ENCODE assay signal across 9 cellular contexts in the genomic region with DNA sequence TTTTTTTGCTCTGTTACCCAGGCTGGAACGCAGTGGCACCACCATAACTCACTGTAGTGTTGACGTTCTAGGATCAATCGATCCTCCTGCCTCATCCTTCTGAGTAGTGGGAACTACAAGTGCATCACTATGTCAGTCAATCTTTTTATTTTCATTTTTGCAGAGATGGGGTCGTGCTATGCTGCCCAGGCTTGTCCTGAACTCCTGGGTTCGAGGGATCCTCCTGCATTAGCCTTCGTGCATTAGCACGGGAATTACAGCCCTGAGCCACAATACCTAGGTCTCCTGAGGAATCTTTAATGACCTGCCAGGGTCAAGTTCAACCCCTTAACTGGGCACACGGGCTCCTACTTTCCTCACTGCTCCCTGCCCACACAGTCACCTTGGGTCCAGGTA. TPM values are rescaled to one million over a fixed set of nuclear protein-coding genes. Genes with fewer than 3 reads are reported as not detected.
DNase-seq lines count a peak whose midpoint lies in the region; ATAC-seq and TF ChIP-seq lines count a peak whose summit lies in the region.
"Had no signal": no experiment of that assay in that cellular context is flagged by ENCODE, and none has a peak within 500 bp of the region (broad histone marks: within the 10 kb centered on the region; RNA-seq: fewer than 3 reads in every experiment).

No MANE protein-coding gene starts in this region.

- H3K9me3 ChIP-seq in colonic mucosa, result no peaks in the 10 kb centered on the region
- H3K9me3 ChIP-seq in naive thymus-derived CD4-positive, alpha-beta T cell (ENCODE audit: control insufficient read depth in 2 of 3, low read length in 3 of 3), result no peaks in the 10 kb centered on the region

- no peak for TF ChIP-seq CTCF in colonic mucosa (IDR thresholded peaks at IDR 0.05)

- H3K27me3 Mint-ChIP-seq in stimulated activated naive CD8-positive, alpha-beta T cell treated with anti-CD3 and anti-CD28 coated beads, Interleukin-15, Interleukin-2, amounts not matched to agents 100 ng/mL and 50 ng/mL, for 24 hours, result no peaks in the 10 kb centered on the region
- no peaks in the 10 kb centered on the region for H3K27me3 Mint-ChIP-seq in naive thymus-derived CD4-positive, alpha-beta T cell

- peaks cover 6% of the 10 kb centered on the region for H3K9me3 Mint-ChIP-seq in stimulated activated naive CD8-positive, alpha-beta T cell treated with anti-CD3 and anti-CD28 coated beads, Interleukin-15, Interleukin-2, amounts not matched to agents 100 ng/mL and 50 ng/mL, for 24 hours
- H3K9me3 Mint-ChIP-seq in naive thymus-derived CD4-positive, alpha-beta T cell, result peaks cover 0 to 8% (median 3%) of the 10 kb centered on the region in 11 donors

- DNase-seq in stimulated activated naive CD8-positive, alpha-beta T cell treated with anti-CD3 and anti-CD28 coated beads, Interleukin-15, Interleukin-2, amounts not matched to agents 100 U/mL and 50 U/mL, for 24 hours, result no peak
- no peak for DNase-seq in colonic mucosa
- no peak for DNase-seq in naive thymus-derived CD4-positive, alpha-beta T cell
- no peak for DNase-seq in HuH-7 (ENCODE audit: low spot score)
- DNase-seq in putamen (ENCODE audit: low spot score), result no peak

- intact Hi-C loops in colonic mucosa (cut with DNase I), result no loop called here
- intact Hi-C loops in naive thymus-derived CD4-positive, alpha-beta T cell (cut with micrococcal nuclease), result loop anchor here in 1 of 2 donors (2.0 kb wide), 1 partner anchor 83 kb away; a partner anchor contains a TSS

- peak overlapping the region; percentile 99 for H3K27ac Mint-ChIP-seq in stimulated activated naive CD8-positive, alpha-beta T cell treated with anti-CD3 and anti-CD28 coated beads, Interleukin-15, Interleukin-2, amounts not matched to agents 100 ng/mL and 50 ng/mL, for 24 hours
- peak overlapping the region; percentile 94 to 99 (median 98) for H3K27ac Mint-ChIP-seq in naive thymus-derived CD4-positive, alpha-beta T cell

- H3K4me1 Mint-ChIP-seq in stimulated activated naive CD8-positive, alpha-beta T cell treated with anti-CD3 and anti-CD28 coated beads, Interleukin-15, Interleukin-2, amounts not matched to agents 100 ng/mL and 50 ng/mL, for 24 hours (ENCODE audit: low read depth), result peaks cover 98% of the 10 kb centered on the region
- H3K4me1 Mint-ChIP-seq in naive thymus-derived CD4-positive, alpha-beta T cell, result peaks cover 76 to 99% (median 86%) of the 10 kb centered on the region in 7 donors

- peak overlapping the region; percentile 74 for H3K27ac ChIP-seq in colonic mucosa
- peak overlapping the region; percentile 96 for H3K27ac ChIP-seq in naive thymus-derived CD4-positive, alpha-beta T cell (ENCODE audit: low read depth, low read length)

- H3K36me3 Mint-ChIP-seq in stimulated activated naive CD8-positive, alpha-beta T cell treated with anti-CD3 and anti-CD28 coated beads, Interleukin-15, Interleukin-2, amounts not matched to agents 100 ng/mL and 50 ng/mL, for 24 hours (ENCODE audit: low read depth), result peaks cover 12% of the 10 kb centered on the region
- peaks cover 16 to 84% (median 33%) of the 10 kb centered on the region in 5 donors for H3K36me3 Mint-ChIP-seq in naive thymus-derived CD4-positive, alpha-beta T cell

- CTCF ChIA-PET in naive thymus-derived CD4-positive, alpha-beta T cell (lab: Charles Lee), result interaction anchor here (0.7 to 1.4 kb wide), 2 partner anchors 14 to 24 kb away, joined by 3 to 5 read pairs; no protein-coding TSS in a partner anchor

- H3K27me3 ChIP-seq in colonic mucosa, result no peaks in the 10 kb centered on the region
- no peaks in the 10 kb centered on the region for H3K27me3 ChIP-seq in naive thymus-derived CD4-positive, alpha-beta T cell (ENCODE audit: control insufficient read depth in 2 of 2, insufficient read depth in 2 of 2, low read length in 2 of 2)

- peak overlapping the region; percentile 26 for H3K4me3 ChIP-seq in colonic mucosa
- H3K4me3 ChIP-seq in naive thymus-derived CD4-positive, alpha-beta T cell (ENCODE audit: low read length), result peak overlapping the region; percentile 59

- H3K4me1 ChIP-seq in colonic mucosa, result peaks cover 5% of the 10 kb centered on the region
- H3K4me1 ChIP-seq in naive thymus-derived CD4-positive, alpha-beta T cell (ENCODE audit: control insufficient read depth in 2 of 2, insufficient read depth in 2 of 2, low read length in 2 of 2), result peaks cover 61 to 73% of the 10 kb centered on the region in 2 donors

- POLR2A ChIA-PET in naive thymus-derived CD4-positive, alpha-beta T cell (lab: Charles Lee), result interaction anchor here (1.5 kb wide), 1 partner anchor 8 kb away, joined by 5 read pairs; no protein-coding TSS in a partner anchor

- H3K4me3 Mint-ChIP-seq in stimulated activated naive CD8-positive, alpha-beta T cell treated with anti-CD3 and anti-CD28 coated beads, Interleukin-15, Interleukin-2, amounts not matched to agents 100 ng/mL and 50 ng/mL, for 24 hours, result peak overlapping the region; percentile 86
- peak overlapping the region; percentile 89 to 98 (median 97) for H3K4me3 Mint-ChIP-seq in naive thymus-derived CD4-positive, alpha-beta T cell

- no peak for ATAC-seq in stimulated activated naive CD8-positive, alpha-beta T cell treated with anti-CD3 and anti-CD28 coated beads, Interleukin-15, Interleukin-2, amounts not matched to agents 100 U/mL and 50 U/mL, for 24 hours
- no peak for ATAC-seq in naive thymus-derived CD4-positive, alpha-beta T cell
- ATAC-seq in GM19452 (IDR thresholded peaks at IDR 0.05; ENCODE audit: unreplicated experiment), result no peak
- no peak for ATAC-seq in GM19351 (IDR thresholded peaks at IDR 0.05; ENCODE audit: unreplicated experiment)

- peak overlapping the region; percentile 71 to 81 for H3K9ac ChIP-seq in colonic mucosa (ENCODE audit: low read depth in 2 of 2, low read length in 2 of 2)

- H3K36me3 ChIP-seq in colonic mucosa, result no peaks in the 10 kb centered on the region
- peaks cover 0 to 6% (median 3%) of the 10 kb centered on the region in 3 experiments for H3K36me3 ChIP-seq in naive thymus-derived CD4-positive, alpha-beta T cell (ENCODE audit: control insufficient read depth in 2 of 3, insufficient read depth in 3 of 3, low read length in 3 of 3)

RNA-seq across cellular contexts. Expression of a gene that starts 4.4 kb away (rescaled TPM):
- 1 to 10 TPM; 5.9 to 9.6 TPM for total RNA-seq in colonic mucosa
- total RNA-seq in naive thymus-derived CD4-positive, alpha-beta T cell, result 100 to 1,000 TPM; 121 to 212 (median 175) TPM
- polyA plus RNA-seq in naive thymus-derived CD4-positive, alpha-beta T cell, result 10 to 100 TPM; 56.9 to 83.9 TPM
- polyA plus RNA-seq: neural cell had no signal

RNA-seq across cellular contexts. Expression of a gene that starts 45.5 kb away (rescaled TPM):
- 1 to 10 TPM; 1.9 to 2.3 TPM for total RNA-seq in colonic mucosa
- total RNA-seq in naive thymus-derived CD4-positive, alpha-beta T cell, result 1 to 10 TPM in 1 of 5 experiments, not detected in 4; 1.2 TPM
- not detected for polyA plus RNA-seq in naive thymus-derived CD4-positive, alpha-beta T cell
- polyA plus RNA-seq: neural cell had no signal

Comparison
In these comparisons a context has a peak if more than half of its experiments do, and no peak if none do; other contexts are left out.
1. RNA of a gene that starts 4.4 kb away (total RNA-seq): 121 to 212 TPM in naive thymus-derived CD4-positive, alpha-beta T cell; 5.9 to 9.6 TPM in colonic mucosa; every median in the first group is over 10 times any median in the second.